Comparison of ENCODE assay signal across 8 cellular contexts in genomic region chr1:1033009-1033587, GRCh38. TPM values are rescaled to one million over a fixed set of nuclear protein-coding genes. Genes with fewer than 3 reads are reported as not detected.
DNase-seq lines count a peak whose midpoint lies in the region; ATAC-seq lines count a peak whose summit lies in the region.

No MANE protein-coding gene starts in this region.

- H3K27me3 Mint-ChIP-seq in naive thymus-derived CD4-positive, alpha-beta T cell: peaks cover 3 to 23% (median 14%) of the 10 kb centered on the region in 5 donors
- H3K27me3 Mint-ChIP-seq in stimulated activated memory B cell treated with anti-CD40 and anti-IgM and Interleukin-4, amounts not matched to agents 10 μg/mL and 1 μg/mL and 100 μg/mL, for 72 hours: peaks cover 14% of the 10 kb centered on the region

- H3K4me3 ChIP-seq in esophagus (ENCODE audit: low read depth in 1 of 2, low read length in 2 of 2): peak overlapping the region; percentile 2 to 46
- peak overlapping the region; percentile 43 for H3K4me3 ChIP-seq in naive thymus-derived CD4-positive, alpha-beta T cell (ENCODE audit: low read length)

- H3K27me3 ChIP-seq in esophagus (ENCODE audit: control insufficient read depth in 1 of 2, insufficient read depth in 2 of 2, low read length in 2 of 2): no peaks in the 10 kb centered on the region
- peaks cover 0 to 16% of the 10 kb centered on the region in 2 donors for H3K27me3 ChIP-seq in naive thymus-derived CD4-positive, alpha-beta T cell (ENCODE audit: control insufficient read depth in 2 of 2, insufficient read depth in 2 of 2, low read length in 2 of 2)

- WGBS in esophagus, 2 donors: 7 to 10% methylated on average over 53 to 73 of the region's 73 CpGs

- peak; percentile 85 for ATAC-seq in GM19025 (IDR thresholded peaks at IDR 0.05; ENCODE audit: low read depth, unreplicated experiment)
- peak; percentile 72 for ATAC-seq in HG03342 (IDR thresholded peaks at IDR 0.05; ENCODE audit: unreplicated experiment)
- peak; percentile 94 for ATAC-seq in naive thymus-derived CD4-positive, alpha-beta T cell
- peak; percentile 93 for ATAC-seq in stimulated activated memory B cell treated with anti-CD40 and anti-IgM and Interleukin-4, amounts not matched to agents 10 μg/mL and 1 μg/mL and 100 μg/mL, for 72 hours

- H3K27ac Mint-ChIP-seq in naive thymus-derived CD4-positive, alpha-beta T cell: peak overlapping the region in 1 of 9 donors; percentile 52
- H3K27ac Mint-ChIP-seq in stimulated activated memory B cell treated with anti-CD40 and anti-IgM and Interleukin-4, amounts not matched to agents 10 μg/mL and 1 μg/mL and 100 μg/mL, for 72 hours: peak overlapping the region; percentile 69

- H3K36me3 ChIP-seq in esophagus (ENCODE audit: control insufficient read depth in 2 of 2, insufficient read depth in 2 of 2, low read length in 1 of 2): peaks cover 0 to 6% of the 10 kb centered on the region in 2 donors
- no peaks in the 10 kb centered on the region for H3K36me3 ChIP-seq in naive thymus-derived CD4-positive, alpha-beta T cell (ENCODE audit: control insufficient read depth in 2 of 3, insufficient read depth in 3 of 3, low read length in 3 of 3)

- H3K36me3 Mint-ChIP-seq in naive thymus-derived CD4-positive, alpha-beta T cell: no peaks in the 10 kb centered on the region
- no peaks in the 10 kb centered on the region for H3K36me3 Mint-ChIP-seq in stimulated activated memory B cell treated with anti-CD40 and anti-IgM and Interleukin-4, amounts not matched to agents 10 μg/mL and 1 μg/mL and 100 μg/mL, for 72 hours

- CTCF ChIA-PET in naive thymus-derived CD4-positive, alpha-beta T cell (lab: Charles Lee): interaction anchor here (2.2 to 3.6 kb wide), 2 partner anchors 16 to 30 kb away, joined by 9 to 16 read pairs; no protein-coding TSS in a partner anchor

- peak overlapping the region in 7 of 10 donors; percentile 39 to 76 (median 62) for H3K4me3 Mint-ChIP-seq in naive thymus-derived CD4-positive, alpha-beta T cell
- H3K4me3 Mint-ChIP-seq in stimulated activated memory B cell treated with anti-CD40 and anti-IgM and Interleukin-4, amounts not matched to agents 10 μg/mL and 1 μg/mL and 100 μg/mL, for 72 hours: peak overlapping the region; percentile 68

- H3K4me1 ChIP-seq in esophagus (ENCODE audit: control insufficient read depth in 2 of 2, insufficient read depth in 2 of 2, low read length in 1 of 2): peaks cover 3 to 6% of the 10 kb centered on the region in 2 donors
- peaks cover 0 to 5% of the 10 kb centered on the region in 2 donors for H3K4me1 ChIP-seq in naive thymus-derived CD4-positive, alpha-beta T cell (ENCODE audit: control insufficient read depth in 2 of 2, insufficient read depth in 2 of 2, low read length in 2 of 2)

- no peaks in the 10 kb centered on the region for H3K9me3 ChIP-seq in esophagus (ENCODE audit: control insufficient read depth in 2 of 2, insufficient read depth in 1 of 2, low read depth in 1 of 2, low read length in 1 of 2)
- H3K9me3 ChIP-seq in naive thymus-derived CD4-positive, alpha-beta T cell (ENCODE audit: control insufficient read depth in 2 of 3, low read length in 3 of 3): no peaks in the 10 kb centered on the region

- no peaks in the 10 kb centered on the region for H3K9me3 Mint-ChIP-seq in naive thymus-derived CD4-positive, alpha-beta T cell
- no peaks in the 10 kb centered on the region for H3K9me3 Mint-ChIP-seq in stimulated activated memory B cell treated with anti-CD40 and anti-IgM and Interleukin-4, amounts not matched to agents 10 μg/mL and 1 μg/mL and 100 μg/mL, for 72 hours

- DNase-seq in AG08395 (ENCODE audit: low spot score) (peak; percentile 70), NCI-H774 (lab: John Stamatoyannopoulos, UW) (peak; percentile 68), activated T-cell treated with anti-CD3 and anti-CD28 coated beads for 24 hours (ENCODE audit: low read depth) (peak; percentile 87)
- DNase-seq in naive thymus-derived CD4-positive, alpha-beta T cell: peak; percentile 67 to 93 (median 79)

- intact Hi-C loops in naive thymus-derived CD4-positive, alpha-beta T cell (cut with micrococcal nuclease): loop anchor here (1.0 to 5.0 kb wide), 12 partner anchors 13 to 408 kb away; partner anchors contain the start of genes C1orf159 (in 2 of the 2), AGRN (in 1 of the 2), ISG15 (in 1 of the 2) and UBE2J2 (in 1 of the 2)

- peak overlapping the region in 1 of 2 donors; percentile 29 for H3K27ac ChIP-seq in esophagus (ENCODE audit: low read depth in 2 of 2, low read length in 1 of 2)
- no peak overlapping the region for H3K27ac ChIP-seq in naive thymus-derived CD4-positive, alpha-beta T cell (ENCODE audit: low read depth, low read length)

- peaks cover 0 to 8% (median 6%) of the 10 kb centered on the region in 7 donors for H3K4me1 Mint-ChIP-seq in naive thymus-derived CD4-positive, alpha-beta T cell
- H3K4me1 Mint-ChIP-seq in stimulated activated memory B cell treated with anti-CD40 and anti-IgM and Interleukin-4, amounts not matched to agents 10 μg/mL and 1 μg/mL and 100 μg/mL, for 72 hours: peaks cover 35% of the 10 kb centered on the region

- POLR2A ChIA-PET in naive thymus-derived CD4-positive, alpha-beta T cell (lab: Charles Lee): interaction anchor here (0.7 kb wide), 1 partner anchor 141 kb away, joined by 3 read pairs; the partner anchor contains the start of gene TTLL10

RNA-seq across cellular contexts. Expression of gene AGRN, which starts 13.2 kb away (rescaled TPM):
- 10 to 100 TPM; 17.0 to 40.6 TPM for polyA plus RNA-seq in esophagus
- 10 to 100 TPM in 1 of 5 experiments, 1 to 10 TPM in 4; 1.8 to 10.9 (median 4.9) TPM for total RNA-seq in naive thymus-derived CD4-positive, alpha-beta T cell
- 1 to 10 TPM in 1 of 2 donors, under 1 TPM in 1; 0.19 to 1.2 TPM for polyA plus RNA-seq in naive thymus-derived CD4-positive, alpha-beta T cell

RNA-seq across cellular contexts. Expression of gene ISG15, which starts 19.8 kb away (rescaled TPM):
- polyA plus RNA-seq in esophagus: 10 to 100 TPM; 17.8 to 40.7 TPM
- 100 to 1,000 TPM in 1 of 5 experiments, 10 to 100 TPM in 4; 17.4 to 227 (median 25.4) TPM for total RNA-seq in naive thymus-derived CD4-positive, alpha-beta T cell
- 100 to 1,000 TPM; 114 to 218 TPM for polyA plus RNA-seq in naive thymus-derived CD4-positive, alpha-beta T cell

RNA-seq across cellular contexts. Expression of gene HES4, which starts 33.2 kb away (rescaled TPM):
- polyA plus RNA-seq in esophagus: 10 to 100 TPM; 15.1 to 20.2 TPM
- total RNA-seq in naive thymus-derived CD4-positive, alpha-beta T cell: 10 to 100 TPM in 2 of 5 experiments, under 1 TPM in 1, not detected in 2; 0.22 to 35.0 (median 18.8) TPM
- polyA plus RNA-seq in naive thymus-derived CD4-positive, alpha-beta T cell: 1 to 10 TPM in 1 of 2 donors, under 1 TPM in 1; 0.61 to 1.8 TPM

RNA-seq across cellular contexts. Expression of gene RNF223, which starts 41.0 kb away (rescaled TPM):
- polyA plus RNA-seq in esophagus: 10 to 100 TPM; 28.2 to 44.2 TPM
- under 1 TPM in 1 of 5 experiments, not detected in 4; 0.32 TPM for total RNA-seq in naive thymus-derived CD4-positive, alpha-beta T cell
- polyA plus RNA-seq in naive thymus-derived CD4-positive, alpha-beta T cell: not detected

RNA-seq across cellular contexts. Expression of gene PERM1, which starts 51.2 kb away (rescaled TPM):
- polyA plus RNA-seq in esophagus: 1 to 10 TPM in 1 of 2 donors, under 1 TPM in 1; 0.47 to 3.4 TPM
- total RNA-seq in naive thymus-derived CD4-positive, alpha-beta T cell: not detected
- not detected for polyA plus RNA-seq in naive thymus-derived CD4-positive, alpha-beta T cell

Comparison
In these comparisons a context has a peak if more than half of its experiments do, and no peak if none do; other contexts are left out.
1. RNA of gene AGRN, which starts 13.2 kb away (polyA plus RNA-seq): 17.0 to 40.6 TPM in esophagus; 0.19 to 1.2 TPM in naive thymus-derived CD4-positive, alpha-beta T cell; every median in the first group is over 4 times any median in the second.
2. RNA of gene HES4, which starts 33.2 kb away (polyA plus RNA-seq): 15.1 to 20.2 TPM in esophagus; 0.61 to 1.8 TPM in naive thymus-derived CD4-positive, alpha-beta T cell; every median in the first group is over 4 times any median in the second.
3. Peak in every context shown above with its lines, with median percentiles within 50 percentile points of each other: DNase-seq and ATAC-seq.